Comparison of ENCODE assay signal across 17 cellular contexts in the genomic region with DNA sequence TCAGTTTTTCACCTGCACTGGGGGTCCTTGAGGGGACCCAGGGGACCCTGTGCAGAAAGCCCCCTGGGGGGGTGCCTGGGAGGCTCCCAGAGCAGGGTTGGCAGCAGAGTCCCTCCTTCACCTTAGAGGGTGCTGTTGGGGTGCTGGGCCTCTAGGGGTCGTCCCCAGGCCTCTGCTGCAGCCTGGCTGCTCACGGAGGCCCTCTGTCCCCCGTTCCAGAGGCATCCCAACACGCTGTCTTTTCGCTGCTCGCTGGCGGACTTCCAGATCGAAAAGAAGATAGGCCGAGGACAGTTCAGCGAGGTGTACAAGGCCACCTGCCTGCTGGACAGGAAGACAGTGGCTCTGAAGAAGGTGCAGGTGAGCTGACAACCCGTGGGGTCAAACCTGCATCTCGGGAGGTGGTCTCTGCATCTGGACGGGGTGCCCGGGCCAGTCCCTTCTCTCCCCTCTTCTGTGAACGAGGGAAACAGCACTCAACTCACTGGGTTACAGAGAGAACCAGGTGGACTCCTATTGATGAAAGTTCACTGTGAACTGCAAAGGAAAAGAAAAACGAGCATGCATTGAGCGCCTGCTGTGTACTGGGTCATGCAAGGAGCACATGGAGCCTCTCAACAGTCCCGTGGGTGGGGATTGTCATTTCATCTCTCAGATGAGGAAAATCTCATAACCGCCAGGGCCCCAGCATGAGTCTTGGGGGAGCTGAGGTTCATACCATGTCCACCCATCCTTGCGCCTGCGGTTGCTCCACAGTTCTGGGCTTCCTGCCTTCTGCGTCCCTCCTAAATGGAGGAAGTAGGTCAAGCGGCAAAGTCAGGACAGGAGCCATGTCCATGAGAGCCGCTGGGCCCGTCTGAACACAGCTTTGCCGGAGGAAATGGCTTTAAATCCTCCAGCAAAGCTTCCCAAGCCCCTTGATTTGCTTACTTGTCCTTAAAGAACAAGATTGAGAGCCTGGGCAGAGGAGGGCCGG. TPM values are rescaled to one million over a fixed set of nuclear protein-coding genes. Genes with fewer than 3 reads are reported as not detected.
DNase-seq lines count a peak whose midpoint lies in the region; ATAC-seq and TF ChIP-seq lines count a peak whose summit lies in the region.
"Had no signal": no experiment of that assay in that cellular context is flagged by ENCODE, and none has a peak within 500 bp of the region (broad histone marks: within the 10 kb centered on the region; RNA-seq: fewer than 3 reads in every experiment).

No MANE protein-coding gene starts in this region.

- no peaks in the 10 kb centered on the region; the same call in 2 of the 3 replicates for H3K9me3 Mint-ChIP-seq in GM23338
- H3K9me3 Mint-ChIP-seq in stimulated activated memory B cell treated with anti-CD40 and anti-IgM and Interleukin-4, amounts not matched to agents 10 μg/mL and 1 μg/mL and 100 μg/mL, for 72 hours, result no peaks in the 10 kb centered on the region

- no peak overlapping the region for H2AFZ ChIP-seq in GM23338

- H3K27ac ChIP-seq in GM23338 (ENCODE audit: low read depth), result no peak overlapping the region
- H3K27ac ChIP-seq in WERI-Rb-1, result no peak overlapping the region
- H3K27ac ChIP-seq: BLaER1 treated with 17β-estradiol and CSF1 and Interleukin-3, amounts not matched to agents 10 nM and 100 nM; gastroesophageal sphincter; SJCRH30; thyroid gland had no signal

- no peaks in the 10 kb centered on the region for H3K9me3 ChIP-seq in WERI-Rb-1 (ENCODE audit: severe bottlenecking)
- H3K9me3 ChIP-seq: BLaER1 treated with 17β-estradiol and CSF1 and Interleukin-3, amounts not matched to agents 10 nM and 100 nM; gastroesophageal sphincter; SJCRH30; thyroid gland had no signal

- H3K36me3 Mint-ChIP-seq in GM23338 (ENCODE audit: low read depth), result no peaks in the 10 kb centered on the region; the same call in 2 of the 3 replicates
- peaks cover 64% of the 10 kb centered on the region for H3K36me3 Mint-ChIP-seq in stimulated activated memory B cell treated with anti-CD40 and anti-IgM and Interleukin-4, amounts not matched to agents 10 μg/mL and 1 μg/mL and 100 μg/mL, for 72 hours

- H3K27me3 ChIP-seq in GM23338 (ENCODE audit: insufficient read depth) (no peaks in the 10 kb centered on the region), WERI-Rb-1 (ENCODE audit: insufficient read depth, low read depth, severe bottlenecking) (no peaks in the 10 kb centered on the region)
- H3K27me3 ChIP-seq: BLaER1 treated with 17β-estradiol and CSF1 and Interleukin-3, amounts not matched to agents 10 nM and 100 nM; gastroesophageal sphincter; SJCRH30; thyroid gland had no signal

- no peaks in the 10 kb centered on the region for H3K4me1 ChIP-seq in GM23338 (ENCODE audit: insufficient read depth)
- H3K4me1 ChIP-seq: SJCRH30, thyroid gland had no signal

- peak; percentile 87 for ATAC-seq in GM23338
- no peak for ATAC-seq in stimulated activated memory B cell treated with anti-CD40 and anti-IgM and Interleukin-4, amounts not matched to agents 10 μg/mL and 1 μg/mL and 100 μg/mL, for 72 hours
- ATAC-seq: gastroesophageal sphincter had no signal

- H3K4me3 ChIP-seq in GM23338 (no peak overlapping the region), WERI-Rb-1 (ENCODE audit: low read depth, low read length) (no peak overlapping the region), fibroblast of villous mesenchyme (ENCODE audit: low read depth, low read length) (no peak overlapping the region)
- H3K4me3 ChIP-seq: BLaER1 treated with 17β-estradiol and CSF1 and Interleukin-3, amounts not matched to agents 10 nM and 100 nM; gastroesophageal sphincter; SJCRH30; thyroid gland had no signal

- no peak overlapping the region for H3K4me3 Mint-ChIP-seq in GM23338
- H3K4me3 Mint-ChIP-seq in stimulated activated memory B cell treated with anti-CD40 and anti-IgM and Interleukin-4, amounts not matched to agents 10 μg/mL and 1 μg/mL and 100 μg/mL, for 72 hours, result no peak overlapping the region

- H4K20me1 ChIP-seq in GM23338 (replicated peaks; ENCODE audit: insufficient read depth), result no peaks in the 10 kb centered on the region

- H3K9me2 ChIP-seq in GM23338 (ENCODE audit: insufficient read depth), result no peaks in the 10 kb centered on the region

- no peak overlapping the region for H3K27ac Mint-ChIP-seq in GM23338
- H3K27ac Mint-ChIP-seq in stimulated activated memory B cell treated with anti-CD40 and anti-IgM and Interleukin-4, amounts not matched to agents 10 μg/mL and 1 μg/mL and 100 μg/mL, for 72 hours, result peak overlapping the region; percentile 66
- H3K27ac Mint-ChIP-seq: progenitor cell of endocrine pancreas had no signal

- peak; percentile 47 to 64 for TF ChIP-seq CTCF in GM23338 (conservative IDR thresholded peaks at IDR 0.05; ENCODE audit: low read depth in 2 of 2)
- TF ChIP-seq CTCF in WERI-Rb-1 (IDR thresholded peaks at IDR 0.05; ENCODE audit: low read depth, low read length), result peak; percentile 72
- TF ChIP-seq CTCF in fibroblast of villous mesenchyme (IDR thresholded peaks at IDR 0.05; ENCODE audit: insufficient read depth, low read depth, low read length), result peak; percentile 5

- no peaks in the 10 kb centered on the region for H3K4me1 Mint-ChIP-seq in GM23338
- peaks cover 45% of the 10 kb centered on the region for H3K4me1 Mint-ChIP-seq in stimulated activated memory B cell treated with anti-CD40 and anti-IgM and Interleukin-4, amounts not matched to agents 10 μg/mL and 1 μg/mL and 100 μg/mL, for 72 hours

- H3F3A ChIP-seq in GM23338 (replicated peaks; ENCODE audit: low read depth), result no peaks in the 10 kb centered on the region

- peak; percentile 61 for DNase-seq in GM23338 (ENCODE audit: low spot score)
- DNase-seq in WERI-Rb-1, result no peak
- no peak for DNase-seq in fibroblast of villous mesenchyme (ENCODE audit: low read depth)
- no peak for DNase-seq in NCI-H1694 (lab: John Stamatoyannopoulos, UW)
- DNase-seq in NCI-H187 treated with DMSO at 0.1 percent for 48 hours (lab: John Stamatoyannopoulos, UW), result no peak
- no peak for DNase-seq in stimulated activated CD4-positive, alpha-beta T cell treated with anti-CD3 and anti-CD28 coated beads, Interleukin-2, amount 100 ng/mL, for 24 hours
- DNase-seq: activated CD4-positive, alpha-beta T cell treated with anti-CD3 and anti-CD28 coated beads for 4 hours; activated gamma-delta T cell; NCI-H146; NCI-H510A; SJCRH30; T-helper 9 cell; thyroid gland had no signal

- no peaks in the 10 kb centered on the region for H3K79me2 ChIP-seq in GM23338 (replicated peaks; ENCODE audit: insufficient read depth)

- peaks cover 8% of the 10 kb centered on the region for H3K27me3 Mint-ChIP-seq in GM23338 (ENCODE audit: insufficient read depth, low read depth, poor library complexity)
- no peaks in the 10 kb centered on the region for H3K27me3 Mint-ChIP-seq in stimulated activated memory B cell treated with anti-CD40 and anti-IgM and Interleukin-4, amounts not matched to agents 10 μg/mL and 1 μg/mL and 100 μg/mL, for 72 hours
- H3K27me3 Mint-ChIP-seq: progenitor cell of endocrine pancreas had no signal

- H3K36me3 ChIP-seq in GM23338 (ENCODE audit: insufficient read depth) (no peaks in the 10 kb centered on the region), WERI-Rb-1 (no peaks in the 10 kb centered on the region; the same call in 1 of the 2 replicates)

- no peak overlapping the region for H3K4me2 ChIP-seq in GM23338
- H3K4me2 ChIP-seq: BLaER1 treated with 17β-estradiol and CSF1 and Interleukin-3, amounts not matched to agents 10 nM and 100 nM had no signal

TF ChIP-seq in GM23338, 12 proteins besides CTCF, POLR2A, EP300 and RAD21 (continues in another document):
- TF ChIP-seq POLR2AphosphoS5 (IDR thresholded peaks at IDR 0.05; ENCODE audit: low read depth) (no peak), CREB1 (CRISPR knock-in tag; IDR thresholded peaks at IDR 0.05; ENCODE audit: low read depth) (no peak), JUNB (IDR thresholded peaks at IDR 0.05; ENCODE audit: unreplicated experiment) (no peak), STAT1 (IDR thresholded peaks at IDR 0.05; ENCODE audit: unreplicated experiment) (no peak), ZNF331 (CRISPR knock-in tag; IDR thresholded peaks at IDR 0.05; ENCODE audit: low read depth) (no peak), NANOG (IDR thresholded peaks at IDR 0.05; ENCODE audit: borderline replicate concordance) (no peak)
- TF ChIP-seq, protein P1, sequence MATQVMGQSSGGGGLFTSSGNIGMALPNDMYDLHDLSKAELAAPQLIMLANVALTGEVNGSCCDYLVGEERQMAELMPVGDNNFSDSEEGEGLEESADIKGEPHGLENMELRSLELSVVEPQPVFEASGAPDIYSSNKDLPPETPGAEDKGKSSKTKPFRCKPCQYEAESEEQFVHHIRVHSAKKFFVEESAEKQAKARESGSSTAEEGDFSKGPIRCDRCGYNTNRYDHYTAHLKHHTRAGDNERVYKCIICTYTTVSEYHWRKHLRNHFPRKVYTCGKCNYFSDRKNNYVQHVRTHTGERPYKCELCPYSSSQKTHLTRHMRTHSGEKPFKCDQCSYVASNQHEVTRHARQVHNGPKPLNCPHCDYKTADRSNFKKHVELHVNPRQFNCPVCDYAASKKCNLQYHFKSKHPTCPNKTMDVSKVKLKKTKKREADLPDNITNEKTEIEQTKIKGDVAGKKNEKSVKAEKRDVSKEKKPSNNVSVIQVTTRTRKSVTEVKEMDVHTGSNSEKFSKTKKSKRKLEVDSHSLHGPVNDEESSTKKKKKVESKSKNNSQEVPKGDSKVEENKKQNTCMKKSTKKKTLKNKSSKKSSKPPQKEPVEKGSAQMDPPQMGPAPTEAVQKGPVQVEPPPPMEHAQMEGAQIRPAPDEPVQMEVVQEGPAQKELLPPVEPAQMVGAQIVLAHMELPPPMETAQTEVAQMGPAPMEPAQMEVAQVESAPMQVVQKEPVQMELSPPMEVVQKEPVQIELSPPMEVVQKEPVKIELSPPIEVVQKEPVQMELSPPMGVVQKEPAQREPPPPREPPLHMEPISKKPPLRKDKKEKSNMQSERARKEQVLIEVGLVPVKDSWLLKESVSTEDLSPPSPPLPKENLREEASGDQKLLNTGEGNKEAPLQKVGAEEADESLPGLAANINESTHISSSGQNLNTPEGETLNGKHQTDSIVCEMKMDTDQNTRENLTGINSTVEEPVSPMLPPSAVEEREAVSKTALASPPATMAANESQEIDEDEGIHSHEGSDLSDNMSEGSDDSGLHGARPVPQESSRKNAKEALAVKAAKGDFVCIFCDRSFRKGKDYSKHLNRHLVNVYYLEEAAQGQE (IDR thresholded peaks at IDR 0.05; ENCODE audit: unreplicated experiment), result no peak
- TF ChIP-seq, protein P2, sequence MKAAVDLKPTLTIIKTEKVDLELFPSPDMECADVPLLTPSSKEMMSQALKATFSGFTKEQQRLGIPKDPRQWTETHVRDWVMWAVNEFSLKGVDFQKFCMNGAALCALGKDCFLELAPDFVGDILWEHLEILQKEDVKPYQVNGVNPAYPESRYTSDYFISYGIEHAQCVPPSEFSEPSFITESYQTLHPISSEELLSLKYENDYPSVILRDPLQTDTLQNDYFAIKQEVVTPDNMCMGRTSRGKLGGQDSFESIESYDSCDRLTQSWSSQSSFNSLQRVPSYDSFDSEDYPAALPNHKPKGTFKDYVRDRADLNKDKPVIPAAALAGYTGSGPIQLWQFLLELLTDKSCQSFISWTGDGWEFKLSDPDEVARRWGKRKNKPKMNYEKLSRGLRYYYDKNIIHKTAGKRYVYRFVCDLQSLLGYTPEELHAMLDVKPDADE (IDR thresholded peaks at IDR 0.05), result no peak

RNA-seq across cellular contexts. Expression of a gene that starts 54.8 kb away (rescaled TPM):
- total RNA-seq in GM23338 (2014; rRNA removed; shearing (Covaris generic)), result 10.4 and 11.2 TPM in 2 replicates
- 6.5 and 8.1 TPM in 2 replicates for polyA plus RNA-seq in GM23338 (2016; fragmentation: Nextera tagmentation; extraction: Ambion mirVana)
- total RNA-seq in fibroblast of villous mesenchyme, result 41.9 and 43.2 TPM in 2 replicates

Comparison
In these comparisons a context has a peak if more than half of its experiments do, and no peak if none do; other contexts are left out.
1. CTCF ChIP-seq: peak in every context shown above with its lines; median percentile 72 in WERI-Rb-1; 56 in GM23338; 5 in fibroblast of villous mesenchyme.